ENCODE assay signal across 27 cellular contexts in the genomic region with DNA sequence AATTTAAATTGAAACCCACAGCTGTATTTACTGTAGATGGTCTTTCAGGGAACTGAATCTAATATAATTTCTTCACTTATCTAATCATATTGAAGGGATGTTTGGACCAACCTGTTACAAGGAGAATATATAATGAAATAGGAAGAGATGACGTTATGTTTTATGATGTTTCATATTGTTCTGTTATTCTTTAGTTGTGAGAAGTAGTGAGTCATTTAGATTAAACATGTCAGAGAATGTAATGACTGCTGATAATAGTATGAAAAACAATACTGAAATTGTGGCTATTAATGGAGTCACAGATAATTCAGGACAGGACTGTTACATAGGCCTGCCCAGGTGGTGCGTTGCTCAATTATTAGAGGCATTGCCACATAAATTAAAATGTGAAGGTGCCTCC.
A peak's percentile ranks its signal among the peaks of the same experiment; 100 is the strongest.
DNase-seq lines count a peak whose midpoint lies in the region; ATAC-seq, FAIRE-seq and TF ChIP-seq lines count a peak whose summit lies in the region.
"Had no signal": no experiment of that assay in that cellular context is flagged by ENCODE, and none has a peak within 500 bp of the region (broad histone marks: within the 10 kb centered on the region; RNA-seq: fewer than 3 reads in every experiment).

No MANE protein-coding gene starts in this region.

- H4K20me1 ChIP-seq in GM12878 (ENCODE audit: control insufficient read depth, insufficient read depth), result no peaks in the 10 kb centered on the region
- H4K20me1 ChIP-seq: BLaER1 treated with 17β-estradiol and CSF1 and Interleukin-3, amounts not matched to agents 10 nM and 100 nM had no signal

- H3K9me3 ChIP-seq in HEK293 (ENCODE audit: control insufficient read depth, insufficient read depth, low read depth, low read length) (no peaks in the 10 kb centered on the region), GM12878 (replicated peaks; ENCODE audit: control insufficient read depth, insufficient read depth, low read length) (no peaks in the 10 kb centered on the region), mucosa of descending colon (no peaks in the 10 kb centered on the region)
- H3K9me3 ChIP-seq: BLaER1 treated with 17β-estradiol and CSF1 and Interleukin-3, amounts not matched to agents 10 nM and 100 nM; SJCRH30 had no signal

- no peak for TF ChIP-seq CTCF in HEK293 (tag by site-specific recombination; IDR thresholded peaks at IDR 0.05)
- TF ChIP-seq CTCF in GM12878 (IDR thresholded peaks at IDR 0.05 in 2 of 3, conservative IDR thresholded peaks at IDR 0.05 in 1 of 3; ENCODE audit: control insufficient read depth in 2 of 3, extremely low read depth in 1 of 3, insufficient read depth in 1 of 3, low read depth in 3 of 3, low read length in 3 of 3), result no peak
- TF ChIP-seq CTCF in fibroblast of pulmonary artery (IDR thresholded peaks at IDR 0.05; ENCODE audit: low read length, missing control alignments), result no peak
- TF ChIP-seq CTCF in mucosa of descending colon (IDR thresholded peaks at IDR 0.05), result no peak

- DNase-seq in GM12878 (ENCODE audit: low read depth, low spot score) (no peak), fibroblast of pulmonary artery (ENCODE audit: low read depth) (peak; percentile 46), Ammon's horn (ENCODE audit: low spot score) (no peak), mucosa of descending colon (no peak), NCI-H2171 (lab: John Stamatoyannopoulos, UW) (no peak)
- DNase-seq: CD4-positive, alpha-beta T cell; DMS79; EL; GF-D8; Kasumi-1; MV-4-11; NCI-H1105; NCI-H1436 treated with DMSO at 0.1 percent for 48 hours; NCI-H187 treated with DMSO at 0.1 percent for 48 hours; NCI-H446; NCI-H526; NCI-H82; PC-9; SJCRH30 had no signal

- POLR2A ChIA-PET in HEK293 (lab: Yijun Ruan, JAX), result no interaction called here
- POLR2A ChIA-PET in GM12878 (lab: Charles Lee), result no interaction called here

- no peaks in the 10 kb centered on the region for H3K36me3 ChIP-seq in ACC112 (ENCODE audit: insufficient read depth, low read length)
- no peaks in the 10 kb centered on the region for H3K36me3 ChIP-seq in HEK293 (ENCODE audit: control insufficient read depth in 2 of 2, insufficient read depth in 1 of 2, low read length in 2 of 2)
- H3K36me3 ChIP-seq in GM12878 (ENCODE audit: control insufficient read depth in 2 of 2, insufficient read depth in 2 of 2, low read length in 1 of 2), result no peaks in the 10 kb centered on the region
- H3K36me3 ChIP-seq in mucosa of descending colon (ENCODE audit: low read depth), result no peaks in the 10 kb centered on the region
- H3K36me3 ChIP-seq: BLaER1 treated with 17β-estradiol and CSF1 and Interleukin-3, amounts not matched to agents 10 nM and 100 nM; SJCRH30 had no signal

- H3K79me2 ChIP-seq in ACC112 (ENCODE audit: control insufficient read depth, insufficient read depth, low read length, unreplicated experiment) (no peaks in the 10 kb centered on the region), GM12878 (ENCODE audit: control insufficient read depth, insufficient read depth, low read length) (no peaks in the 10 kb centered on the region)

- H2AFZ ChIP-seq in ACC112 (ENCODE audit: low read length, unreplicated experiment) (peak overlapping the region; percentile 39), GM12878 (ENCODE audit: control insufficient read depth, low read depth, low read length) (no peak overlapping the region)
- H2AFZ ChIP-seq: PC-9 had no signal

- no peak for TF ChIP-seq POLR2A in GM12878 (IDR thresholded peaks at IDR 0.05; ENCODE audit: low read depth, low read length)

- no peak overlapping the region for H3K9ac ChIP-seq in GM12878 (ENCODE audit: control insufficient read depth, insufficient read depth, low read length)
- H3K9ac ChIP-seq: BLaER1 treated with 17β-estradiol and CSF1 and Interleukin-3, amounts not matched to agents 10 nM and 100 nM had no signal

- no peak for TF ChIP-seq EP300 in GM12878 (IDR thresholded peaks at IDR 0.05; ENCODE audit: borderline replicate concordance in 1 of 2, control insufficient read depth in 1 of 2, low read depth in 2 of 2, low read length in 2 of 2)

- RAD21 ChIA-PET in GM12878 (lab: Charles Lee; ENCODE audit: unreplicated experiment), result no interaction called here

- in situ Hi-C loops in GM12878 (cut with MboI), result no loop called here

- H3K4me1 ChIP-seq in ACC112 (ENCODE audit: control insufficient read depth, insufficient read depth, low read length, unreplicated experiment) (no peaks in the 10 kb centered on the region), HEK293 (ENCODE audit: control insufficient read depth, insufficient read depth, low read length) (no peaks in the 10 kb centered on the region), GM12878 (ENCODE audit: control insufficient read depth, insufficient read depth, low read length) (no peaks in the 10 kb centered on the region), mucosa of descending colon (ENCODE audit: low read depth) (no peaks in the 10 kb centered on the region)
- H3K4me1 ChIP-seq: BLaER1 treated with 17β-estradiol and CSF1 and Interleukin-3, amounts not matched to agents 10 nM and 100 nM; SJCRH30 had no signal

- intact Hi-C loops in GM12878 (cut with micrococcal nuclease; ENCODE audit: unreplicated experiment), result no loop called here
- intact Hi-C loops in mucosa of descending colon (cut with DNase I, micrococcal nuclease), result no loop called here

- WGBS in GM12878 (ENCODE audit: insufficient coverage, insufficient replicate concordance, low lambda C conversion rate, missing lambda C conversion rate), result 20% methylated on average over 2 of the region's 2 CpGs

- FAIRE-seq in GM12878 (lab: Jason Lieb, UNC), result no peak
- FAIRE-seq: GM12892, GM19239, K562 had no signal

- ATAC-seq in GM12878 (peak; percentile 17; the same call in 2 of the 3 replicates), mucosa of descending colon (no peak)
- ATAC-seq: K562, Right ventricle myocardium inferior, SK-N-SH treated with all-trans-retinoic acid at 6 μM for 48 hours had no signal

- no peak overlapping the region for H3K4me2 ChIP-seq in GM12878 (ENCODE audit: control insufficient read depth, insufficient read depth)
- H3K4me2 ChIP-seq: BLaER1 treated with 17β-estradiol and CSF1 and Interleukin-3, amounts not matched to agents 10 nM and 100 nM; PC-9 had no signal

- H3K4me3 ChIP-seq in ACC112 (ENCODE audit: low read depth, low read length) (peak overlapping the region; percentile 25), HEK293 (ENCODE audit: low read depth, low read length) (no peak overlapping the region), GM12878 (no peak overlapping the region), fibroblast of pulmonary artery (replicated peaks; ENCODE audit: low read depth, low read length) (no peak overlapping the region), mucosa of descending colon (no peak overlapping the region)
- H3K4me3 ChIP-seq: BLaER1 treated with 17β-estradiol and CSF1 and Interleukin-3, amounts not matched to agents 10 nM and 100 nM; K562; PC-9; SJCRH30 had no signal

- no peak for TF ChIP-seq RAD21 in GM12878 (IDR thresholded peaks at IDR 0.05; ENCODE audit: insufficient read depth, low read depth, low read length)

- no TSS peak for BruUV-seq in GM12878 (replicated peaks; lab: Mats Ljungman, UMichigan)

- H3K27me3 ChIP-seq in ACC112 (ENCODE audit: insufficient read depth, low read length), result no peaks in the 10 kb centered on the region
- no peaks in the 10 kb centered on the region for H3K27me3 ChIP-seq in GM12878 (replicated peaks in 1 of 2; ENCODE audit: control insufficient read depth in 2 of 2, insufficient read depth in 2 of 2, low read length in 1 of 2)
- H3K27me3 ChIP-seq: BLaER1 treated with 17β-estradiol and CSF1 and Interleukin-3, amounts not matched to agents 10 nM and 100 nM; SJCRH30 had no signal

- CTCF ChIA-PET in HEK293 (lab: Yijun Ruan, JAX), result no interaction called here
- CTCF ChIA-PET in GM12878 (lab: Yijun Ruan, JAX), result no interaction called here

- H3K27ac ChIP-seq in ACC112 (ENCODE audit: low read depth, low read length) (no peak overlapping the region), HEK293 (ENCODE audit: extremely low read depth, low read depth, low read length) (no peak overlapping the region), GM12878 (ENCODE audit: control insufficient read depth, insufficient read depth) (no peak overlapping the region)
- H3K27ac ChIP-seq: BLaER1 treated with 17β-estradiol and CSF1 and Interleukin-3, amounts not matched to agents 10 nM and 100 nM; PC-9; SJCRH30 had no signal

- SMC1A ChIA-PET in GM12878 (lab: Charles Lee; ENCODE audit: uncharacterized antibody, unreplicated experiment), result no interaction called here

TF ChIP-seq in HEK293, 187 proteins besides CTCF, POLR2A, EP300 and RAD21:
- TF ChIP-seq ZNF510 (tag by site-specific recombination; IDR thresholded peaks at IDR 0.05; ENCODE audit: insufficient replicate concordance), result no peak
- TF ChIP-seq, protein P1, sequence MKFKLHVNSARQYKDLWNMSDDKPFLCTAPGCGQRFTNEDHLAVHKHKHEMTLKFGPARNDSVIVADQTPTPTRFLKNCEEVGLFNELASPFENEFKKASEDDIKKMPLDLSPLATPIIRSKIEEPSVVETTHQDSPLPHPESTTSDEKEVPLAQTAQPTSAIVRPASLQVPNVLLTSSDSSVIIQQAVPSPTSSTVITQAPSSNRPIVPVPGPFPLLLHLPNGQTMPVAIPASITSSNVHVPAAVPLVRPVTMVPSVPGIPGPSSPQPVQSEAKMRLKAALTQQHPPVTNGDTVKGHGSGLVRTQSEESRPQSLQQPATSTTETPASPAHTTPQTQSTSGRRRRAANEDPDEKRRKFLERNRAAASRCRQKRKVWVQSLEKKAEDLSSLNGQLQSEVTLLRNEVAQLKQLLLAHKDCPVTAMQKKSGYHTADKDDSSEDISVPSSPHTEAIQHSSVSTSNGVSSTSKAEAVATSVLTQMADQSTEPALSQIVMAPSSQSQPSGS (tag by site-specific recombination; IDR thresholded peaks at IDR 0.05; ENCODE audit: low read depth), result peak; percentile 58

TF ChIP-seq in GM12878, 131 proteins besides CTCF, POLR2A, EP300 and RAD21 (continues in another document):
- TF ChIP-seq BCL11A (IDR thresholded peaks at IDR 0.05; ENCODE audit: low read depth, low read length) (no peak), WRNIP1 (IDR thresholded peaks at IDR 0.05; ENCODE audit: borderline replicate concordance, low read depth, low read length) (no peak), NFYA (IDR thresholded peaks at IDR 0.05; ENCODE audit: borderline replicate concordance, low read depth, low read length) (no peak)
- TF ChIP-seq, protein P2, sequence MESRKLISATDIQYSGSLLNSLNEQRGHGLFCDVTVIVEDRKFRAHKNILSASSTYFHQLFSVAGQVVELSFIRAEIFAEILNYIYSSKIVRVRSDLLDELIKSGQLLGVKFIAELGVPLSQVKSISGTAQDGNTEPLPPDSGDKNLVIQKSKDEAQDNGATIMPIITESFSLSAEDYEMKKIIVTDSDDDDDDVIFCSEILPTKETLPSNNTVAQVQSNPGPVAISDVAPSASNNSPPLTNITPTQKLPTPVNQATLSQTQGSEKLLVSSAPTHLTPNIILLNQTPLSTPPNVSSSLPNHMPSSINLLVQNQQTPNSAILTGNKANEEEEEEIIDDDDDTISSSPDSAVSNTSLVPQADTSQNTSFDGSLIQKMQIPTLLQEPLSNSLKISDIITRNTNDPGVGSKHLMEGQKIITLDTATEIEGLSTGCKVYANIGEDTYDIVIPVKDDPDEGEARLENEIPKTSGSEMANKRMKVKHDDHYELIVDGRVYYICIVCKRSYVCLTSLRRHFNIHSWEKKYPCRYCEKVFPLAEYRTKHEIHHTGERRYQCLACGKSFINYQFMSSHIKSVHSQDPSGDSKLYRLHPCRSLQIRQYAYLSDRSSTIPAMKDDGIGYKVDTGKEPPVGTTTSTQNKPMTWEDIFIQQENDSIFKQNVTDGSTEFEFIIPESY (IDR thresholded peaks at IDR 0.05), result no peak
